ENCODE assay signal across 21 cellular contexts in the genomic region with DNA sequence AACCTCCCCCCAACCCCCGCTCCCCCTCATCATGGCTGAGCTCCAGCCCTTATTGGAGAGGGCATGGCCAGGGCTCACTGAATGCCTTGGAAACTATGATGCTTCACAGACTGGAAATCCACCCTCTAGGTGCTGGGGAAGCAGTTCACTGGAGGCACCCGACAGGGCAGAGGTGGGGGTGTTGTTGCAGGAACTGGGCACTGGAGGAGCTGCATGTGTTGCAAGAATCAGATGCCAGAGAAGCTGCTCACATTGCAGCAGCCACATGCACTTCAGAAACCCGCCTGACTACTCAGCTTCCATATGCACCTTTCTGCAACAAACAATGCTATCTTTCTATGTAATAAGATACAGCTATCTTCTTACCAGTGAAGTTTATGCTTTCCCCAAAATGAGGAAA. TPM values are rescaled to one million over a fixed set of nuclear protein-coding genes. Genes with fewer than 3 reads are reported as not detected.
DNase-seq lines count a peak whose midpoint lies in the region; ATAC-seq and TF ChIP-seq lines count a peak whose summit lies in the region.
"Had no signal": no experiment of that assay in that cellular context is flagged by ENCODE, and none has a peak within 500 bp of the region (broad histone marks: within the 10 kb centered on the region; RNA-seq: fewer than 3 reads in every experiment).

No MANE protein-coding gene starts in this region.

- no peak overlapping the region for H3K27ac ChIP-seq in GM23248
- H3K27ac ChIP-seq: adrenal gland, esophagus squamous epithelium, left lung, RWPE1, thoracic aorta had no signal

- no peaks in the 10 kb centered on the region for H4K20me1 ChIP-seq in GM23248 (ENCODE audit: insufficient read depth)

- no peak overlapping the region for H2AFZ ChIP-seq in GM23248

- no peak overlapping the region for H3K9ac ChIP-seq in GM23248

- H3K4me1 ChIP-seq in GM23248 (ENCODE audit: insufficient read depth) = no peaks in the 10 kb centered on the region
- H3K4me1 ChIP-seq: adrenal gland, esophagus squamous epithelium, left lung had no signal

- 50 to 59% methylated on average over 3 of the region's 3 CpGs for WGBS in GM23248 (ENCODE audit: low coverage in 1 of 2, low lambda C conversion rate in 2 of 2, missing lambda C conversion rate in 2 of 2), 2 experiments

- ATAC-seq in stimulated activated naive CD8-positive, alpha-beta T cell treated with anti-CD3 and anti-CD28 coated beads, Interleukin-15, Interleukin-2, amounts not matched to agents 100 U/mL and 50 U/mL, for 24 hours = no peak
- ATAC-seq: activated T-cell treated with anti-CD3 and anti-CD28 coated beads, Interleukin-2, amount 50 U/mL, for 4 hours; left lung; T-helper 17 cell had no signal

- H3K9me2 ChIP-seq in GM23248 (ENCODE audit: insufficient read depth) = no peaks in the 10 kb centered on the region

- DNase-seq in AG20443 (ENCODE audit: low spot score) = peak; percentile 11
- DNase-seq in GM23248 = peak; percentile 38
- DNase-seq in NCI-H226 = peak; percentile 40
- DNase-seq in epithelial cell of esophagus (ENCODE audit: low read depth) = peak; percentile 45
- no peak for DNase-seq in cortex of kidney (lab: John Stamatoyannopoulos, UW)
- DNase-seq in dedifferentiated amniotic fluid mesenchymal stem cell (ENCODE audit: extremely low spot score) = no peak
- no peak for DNase-seq in stimulated activated naive CD8-positive, alpha-beta T cell treated with anti-CD3 and anti-CD28 coated beads, Interleukin-15, Interleukin-2, amounts not matched to agents 100 U/mL and 50 U/mL, for 24 hours
- no peak for DNase-seq in NCI-H1436 treated with DMSO at 0.1 percent for 48 hours (lab: John Stamatoyannopoulos, UW)
- DNase-seq: activated CD4-positive, alpha-beta T cell treated with anti-CD3 and anti-CD28 coated beads for 48 hours; activated T-cell treated with anti-CD3 and anti-CD28 coated beads, Interleukin-2, amount 50 U/mL, for 4 hours; adrenal gland; esophagus squamous epithelium; left lung; naive B cell; NCI-H1105; NCI-H510A; T-helper 17 cell had no signal

- no peak overlapping the region for H3K4me2 ChIP-seq in GM23248 (ENCODE audit: unreplicated experiment)

- H3K79me2 ChIP-seq in GM23248 (ENCODE audit: insufficient read depth) = no peaks in the 10 kb centered on the region

- H3K4me3 ChIP-seq in GM23248 = no peak overlapping the region
- H3K4me3 ChIP-seq in epithelial cell of esophagus (ENCODE audit: low read length) = no peak overlapping the region
- H3K4me3 ChIP-seq: adrenal gland, esophagus squamous epithelium, left lung, thoracic aorta had no signal

- H3K27me3 ChIP-seq in GM23248 (replicated peaks; ENCODE audit: insufficient read depth) = no peaks in the 10 kb centered on the region
- H3K27me3 ChIP-seq: adrenal gland, left lung had no signal

- in situ Hi-C loops in GM23248 (cut with MboI) = no loop called here

- H3K36me3 ChIP-seq in GM23248 (ENCODE audit: low read depth) = no peaks in the 10 kb centered on the region
- H3K36me3 ChIP-seq: adrenal gland, esophagus squamous epithelium, left lung, thoracic aorta had no signal

- peak; percentile 14 for TF ChIP-seq CTCF in epithelial cell of esophagus (IDR thresholded peaks at IDR 0.05; ENCODE audit: insufficient read depth, low read depth, low read length, missing control alignments)

- no peaks in the 10 kb centered on the region for H3F3A ChIP-seq in GM23248 (ENCODE audit: insufficient read depth)

- no peaks in the 10 kb centered on the region for H3K9me3 ChIP-seq in GM23248 (ENCODE audit: low read depth)
- H3K9me3 ChIP-seq: adrenal gland, esophagus squamous epithelium, left lung, thoracic aorta had no signal

RNA-seq across cellular contexts. Expression of a gene that starts 7.9 kb away (rescaled TPM):
- 40.5 and 42.7 TPM in 2 replicates for total RNA-seq in GM23248 (2014; rRNA removed; shearing (Covaris generic))
- polyA plus RNA-seq in GM23248 (2016; fragmentation: Nextera tagmentation; extraction: Ambion mirVana) = 46.0 and 53.5 TPM in 2 replicates

RNA-seq across cellular contexts. Expression of a gene that starts 56.2 kb away (rescaled TPM):
- total RNA-seq in GM23248 (2014; rRNA removed; shearing (Covaris generic)) = 2.4 and 4.1 TPM in 2 replicates
- polyA plus RNA-seq in GM23248 (2016; fragmentation: Nextera tagmentation; extraction: Ambion mirVana) = 3.8 and 4.0 TPM in 2 replicates
- total RNA-seq: Daoy, progenitor cell of endocrine pancreas, T-helper 17 cell had no signal

Comparison
In these comparisons a context has a peak if more than half of its experiments do, and no peak if none do; other contexts are left out.
1. DNase-seq: peak in AG20443 (single experiment), GM23248 (single experiment), NCI-H226 (single experiment) and epithelial cell of esophagus (single experiment); none in cortex of kidney (single experiment), dedifferentiated amniotic fluid mesenchymal stem cell (single experiment), stimulated activated naive CD8-positive, alpha-beta T cell treated with anti-CD3 and anti-CD28 coated beads, Interleukin-15, Interleukin-2, amounts not matched to agents 100 U/mL and 50 U/mL, for 24 hours (single experiment) and NCI-H1436 treated with DMSO at 0.1 percent for 48 hours (single experiment).